In the genomic region with DNA sequence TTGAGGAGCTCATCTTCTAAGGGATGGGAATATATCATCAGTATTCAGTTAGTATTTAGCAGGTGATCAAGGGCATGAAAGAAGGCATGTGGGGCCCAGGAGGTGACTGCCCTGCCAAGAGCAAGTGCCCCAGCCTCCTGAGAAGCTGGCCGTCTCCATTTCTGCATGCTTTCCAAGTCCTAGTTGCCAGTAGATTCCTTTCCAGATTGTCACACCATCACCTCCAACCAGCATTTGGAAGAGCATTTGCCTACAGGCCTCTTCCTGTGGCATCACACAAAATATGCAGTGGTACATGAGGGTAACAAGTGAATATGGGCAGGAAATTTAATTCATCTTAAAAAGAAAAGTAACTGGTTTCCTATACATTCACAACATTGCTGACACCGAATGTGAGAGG, we compare ENCODE assay signal across 20 cellular contexts. TPM values are rescaled to one million over a fixed set of nuclear protein-coding genes. Genes with fewer than 3 reads are reported as not detected.
DNase-seq lines count a peak whose midpoint lies in the region; ATAC-seq and TF ChIP-seq lines count a peak whose summit lies in the region.
"Had no signal": no experiment of that assay in that cellular context is flagged by ENCODE, and none has a peak within 500 bp of the region (broad histone marks: within the 10 kb centered on the region; RNA-seq: fewer than 3 reads in every experiment).

No MANE protein-coding gene starts in this region.

- H3K4me3 ChIP-seq in OCI-LY3 (ENCODE audit: low read length) (no peak overlapping the region), right cardiac atrium (ENCODE audit: low read length) (no peak overlapping the region)
- H3K4me3 ChIP-seq: gastroesophageal sphincter, right atrium auricular region, uterus had no signal

- WGBS in right cardiac atrium: 93% methylated on average over 2 of the region's 2 CpGs

- peak overlapping the region; percentile 48; the same call in 1 of the 2 replicates for H3K27ac ChIP-seq in OCI-LY3 (ENCODE audit: low read length)
- no peak overlapping the region for H3K27ac ChIP-seq in right cardiac atrium (ENCODE audit: low read length)
- H3K27ac ChIP-seq: gastroesophageal sphincter, right atrium auricular region, uterus had no signal

- H3K4me1 ChIP-seq in OCI-LY3 (ENCODE audit: low read length) (peaks cover 97% of the 10 kb centered on the region), right cardiac atrium (ENCODE audit: control insufficient read depth, insufficient read depth, low read length) (peaks cover 3% of the 10 kb centered on the region)

- no peak overlapping the region for H2AFZ ChIP-seq in OCI-LY3 (ENCODE audit: low read depth, low read length)

- DNase-seq in activated T-cell treated with anti-CD3 and anti-CD28 coated beads, Interleukin-2, amount 50 U/mL, for 4 hours: no peak
- DNase-seq in activated T-cell treated with anti-CD3 and anti-CD28 coated beads for 4 hours: no peak
- no peak for DNase-seq in activated naive CD8-positive, alpha-beta T cell treated with anti-CD3 and anti-CD28 coated beads, Interleukin-2, amount 50 U/mL, for 24 hours
- no peak for DNase-seq in stimulated activated naive B cell treated with anti-CD40 and anti-IgM and Interleukin-4, amounts not matched to agents 10 μg/mL and 1 μg/mL and 100 μg/mL, for 72 hours
- DNase-seq in right cardiac atrium: no peak
- DNase-seq in NOMO-1 treated with DMSO at 0.1 percent for 48 hours (lab: John Stamatoyannopoulos, UW; ENCODE audit: unreplicated experiment): no peak
- DNase-seq: activated CD4-positive, alpha-beta T cell treated with anti-CD3 and anti-CD28 coated beads for 48 hours; activated effector memory CD4-positive, alpha-beta T cell treated with anti-CD3 and anti-CD28 coated beads, Interleukin-2, amount 50 U/mL, for 16 hours; cortex of kidney; EL; midbrain; NCI-H1694; NCI-H446 treated with DMSO at 0.1 percent for 48 hours; nucleus accumbens; SIG-M5; uterus had no signal

- intact Hi-C loops in right cardiac atrium (cut with DNase I): no loop called here

- no peak for ATAC-seq in activated T-cell treated with anti-CD3 and anti-CD28 coated beads, Interleukin-2, amount 50 U/mL, for 4 hours
- no peak for ATAC-seq in activated naive CD8-positive, alpha-beta T cell treated with anti-CD3 and anti-CD28 coated beads, Interleukin-2, amount 50 U/mL, for 24 hours
- no peak for ATAC-seq in stimulated activated naive B cell treated with anti-CD40 and anti-IgM and Interleukin-4, amounts not matched to agents 10 μg/mL and 1 μg/mL and 100 μg/mL, for 72 hours (replicated peaks)
- ATAC-seq in HG03025 (IDR thresholded peaks at IDR 0.05; ENCODE audit: low FRiP score, unreplicated experiment): no peak
- no peak for ATAC-seq in right cardiac atrium
- ATAC-seq: gastroesophageal sphincter had no signal

- no peak overlapping the region for H3K9ac ChIP-seq in OCI-LY3 (ENCODE audit: low read length)

- H3K4me1 Mint-ChIP-seq in activated T-cell treated with anti-CD3 and anti-CD28 coated beads, Interleukin-2, amount 50 U/mL, for 4 hours (ENCODE audit: low read depth): peaks cover 93% of the 10 kb centered on the region
- peaks cover 100% of the 10 kb centered on the region for H3K4me1 Mint-ChIP-seq in activated naive CD8-positive, alpha-beta T cell treated with anti-CD3 and anti-CD28 coated beads, Interleukin-2, amount 50 U/mL, for 24 hours
- H3K4me1 Mint-ChIP-seq in stimulated activated naive B cell treated with anti-CD40 and anti-IgM and Interleukin-4, amounts not matched to agents 10 μg/mL and 1 μg/mL and 100 μg/mL, for 72 hours: peaks cover 74 to 97% of the 10 kb centered on the region in 2 donors

- H3K9me3 Mint-ChIP-seq in activated T-cell treated with anti-CD3 and anti-CD28 coated beads, Interleukin-2, amount 50 U/mL, for 4 hours: peaks cover 4% of the 10 kb centered on the region
- H3K9me3 Mint-ChIP-seq in activated naive CD8-positive, alpha-beta T cell treated with anti-CD3 and anti-CD28 coated beads, Interleukin-2, amount 50 U/mL, for 24 hours: no peaks in the 10 kb centered on the region
- no peaks in the 10 kb centered on the region for H3K9me3 Mint-ChIP-seq in stimulated activated naive B cell treated with anti-CD40 and anti-IgM and Interleukin-4, amounts not matched to agents 10 μg/mL and 1 μg/mL and 100 μg/mL, for 72 hours

- H3K27ac Mint-ChIP-seq in activated naive CD8-positive, alpha-beta T cell treated with anti-CD3 and anti-CD28 coated beads, Interleukin-2, amount 50 U/mL, for 24 hours: peak overlapping the region; percentile 100
- H3K27ac Mint-ChIP-seq in stimulated activated naive B cell treated with anti-CD40 and anti-IgM and Interleukin-4, amounts not matched to agents 10 μg/mL and 1 μg/mL and 100 μg/mL, for 72 hours: peak overlapping the region; percentile 80

- no peak for TF ChIP-seq CTCF in OCI-LY3 (IDR thresholded peaks at IDR 0.05; ENCODE audit: low read depth, low read length)

- peak overlapping the region; percentile 100 for H3K4me3 Mint-ChIP-seq in activated T-cell treated with anti-CD3 and anti-CD28 coated beads, Interleukin-2, amount 50 U/mL, for 4 hours
- peak overlapping the region; percentile 95 for H3K4me3 Mint-ChIP-seq in activated naive CD8-positive, alpha-beta T cell treated with anti-CD3 and anti-CD28 coated beads, Interleukin-2, amount 50 U/mL, for 24 hours
- peak overlapping the region in 1 of 2 donors; percentile 18 for H3K4me3 Mint-ChIP-seq in stimulated activated naive B cell treated with anti-CD40 and anti-IgM and Interleukin-4, amounts not matched to agents 10 μg/mL and 1 μg/mL and 100 μg/mL, for 72 hours

- H3K9me3 ChIP-seq in OCI-LY3 (ENCODE audit: insufficient read depth, low read length) (no peaks in the 10 kb centered on the region), right cardiac atrium (ENCODE audit: control insufficient read depth, low read length) (no peaks in the 10 kb centered on the region)
- H3K9me3 ChIP-seq: gastroesophageal sphincter, right atrium auricular region, uterus had no signal

- H3K27me3 ChIP-seq in OCI-LY3 (ENCODE audit: low read depth, low read length) (no peaks in the 10 kb centered on the region), right cardiac atrium (ENCODE audit: control insufficient read depth, insufficient read depth) (no peaks in the 10 kb centered on the region)
- H3K27me3 ChIP-seq: gastroesophageal sphincter, right atrium auricular region, uterus had no signal

- H3K79me2 ChIP-seq in OCI-LY3 (ENCODE audit: low read length): peaks cover 99% of the 10 kb centered on the region

- peaks cover 93% of the 10 kb centered on the region for H4K20me1 ChIP-seq in OCI-LY3 (ENCODE audit: insufficient read depth, low read length)

- H3K4me2 ChIP-seq in OCI-LY3 (ENCODE audit: low read length): peak overlapping the region; percentile 47

- peaks cover 80% of the 10 kb centered on the region for H3K36me3 Mint-ChIP-seq in activated T-cell treated with anti-CD3 and anti-CD28 coated beads, Interleukin-2, amount 50 U/mL, for 4 hours (ENCODE audit: insufficient read depth)
- peaks cover 78% of the 10 kb centered on the region for H3K36me3 Mint-ChIP-seq in activated naive CD8-positive, alpha-beta T cell treated with anti-CD3 and anti-CD28 coated beads, Interleukin-2, amount 50 U/mL, for 24 hours (ENCODE audit: low read depth)
- peaks cover 53 to 76% of the 10 kb centered on the region in 2 donors for H3K36me3 Mint-ChIP-seq in stimulated activated naive B cell treated with anti-CD40 and anti-IgM and Interleukin-4, amounts not matched to agents 10 μg/mL and 1 μg/mL and 100 μg/mL, for 72 hours

- H3K27me3 Mint-ChIP-seq in activated T-cell treated with anti-CD3 and anti-CD28 coated beads, Interleukin-2, amount 50 U/mL, for 4 hours (ENCODE audit: low read depth): no peaks in the 10 kb centered on the region
- H3K27me3 Mint-ChIP-seq in activated naive CD8-positive, alpha-beta T cell treated with anti-CD3 and anti-CD28 coated beads, Interleukin-2, amount 50 U/mL, for 24 hours: no peaks in the 10 kb centered on the region
- no peaks in the 10 kb centered on the region for H3K27me3 Mint-ChIP-seq in stimulated activated naive B cell treated with anti-CD40 and anti-IgM and Interleukin-4, amounts not matched to agents 10 μg/mL and 1 μg/mL and 100 μg/mL, for 72 hours

- peaks cover 30% of the 10 kb centered on the region for H3K36me3 ChIP-seq in OCI-LY3 (replicated peaks; ENCODE audit: low read depth, low read length)
- H3K36me3 ChIP-seq: gastroesophageal sphincter, right atrium auricular region, uterus had no signal

RNA-seq across cellular contexts. Expression of gene TNFAIP8, which starts 7.5 kb away (rescaled TPM):
- total RNA-seq in activated T-cell treated with anti-CD3 and anti-CD28 coated beads, Interleukin-2, amount 50 U/mL, for 4 hours: 100 to 1,000 TPM; 275 to 314 (median 282) TPM
- 1 to 10 TPM; 4.1 to 5.9 (median 4.5) TPM for total RNA-seq in right cardiac atrium
- polyA plus RNA-seq in right cardiac atrium: 2.7 TPM

Comparison
In these comparisons a context has a peak if more than half of its experiments do, and no peak if none do; other contexts are left out.
1. RNA of gene TNFAIP8, which starts 7.5 kb away (total RNA-seq): 275 to 314 TPM in activated T-cell treated with anti-CD3 and anti-CD28 coated beads, Interleukin-2, amount 50 U/mL, for 4 hours; 4.1 to 5.9 TPM in right cardiac atrium; every median in the first group is over 10 times any median in the second.